Comparison of ENCODE assay signal across 8 cellular contexts in the genomic region with DNA sequence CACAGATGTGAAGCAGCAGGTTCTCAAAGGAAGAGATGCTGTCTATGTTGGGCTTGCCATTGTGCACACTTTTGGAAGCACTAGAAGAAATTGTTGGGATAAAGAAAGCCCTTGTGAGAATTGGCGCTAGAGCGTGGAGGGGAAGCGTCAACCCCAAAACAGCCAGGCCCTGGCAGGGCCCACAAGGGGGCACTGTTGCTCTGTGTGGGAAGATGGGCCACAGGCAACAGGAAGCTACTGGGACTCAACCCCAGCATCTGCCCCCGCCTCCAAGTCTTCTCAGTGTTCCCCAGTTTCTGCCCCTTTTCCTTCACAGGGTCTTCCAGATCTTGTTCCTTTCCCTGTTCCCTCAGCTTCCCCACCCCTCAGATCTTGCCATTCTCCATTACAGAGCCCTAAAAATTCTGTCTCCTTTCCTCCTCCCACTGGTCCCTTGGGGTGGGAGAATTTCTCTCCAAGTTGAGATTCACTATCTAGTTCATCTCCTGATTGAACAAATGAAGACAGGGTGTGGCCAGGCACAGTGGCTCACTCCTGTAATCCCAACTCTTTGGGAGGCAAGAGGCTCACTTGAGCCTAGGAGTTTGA.
DNase-seq lines count a peak whose midpoint lies in the region; ATAC-seq, FAIRE-seq and TF ChIP-seq lines count a peak whose summit lies in the region.

No MANE protein-coding gene starts in this region.

- no peak overlapping the region for H3K4me3 ChIP-seq in astrocyte (ENCODE audit: insufficient read depth, low read depth, low read length)

- no peaks in the 10 kb centered on the region for H3K36me3 Mint-ChIP-seq in T-helper 2 cell treated with Interferon-gamma antibody and Interleukin-4, amounts not matched to agents 5 μg/mL and 100 μg/mL, for 36 hours (ENCODE audit: low read depth)
- H3K36me3 Mint-ChIP-seq in astrocyte (ENCODE audit: low read depth, unreplicated experiment): no peaks in the 10 kb centered on the region

- peaks cover 7% of the 10 kb centered on the region for H3K27me3 Mint-ChIP-seq in T-helper 2 cell treated with Interferon-gamma antibody and Interleukin-4, amounts not matched to agents 5 μg/mL and 100 μg/mL, for 36 hours (ENCODE audit: low read depth)
- peaks cover 3% of the 10 kb centered on the region for H3K27me3 Mint-ChIP-seq in astrocyte (ENCODE audit: low read depth, unreplicated experiment)

- H3K9me3 Mint-ChIP-seq in T-helper 2 cell treated with Interferon-gamma antibody and Interleukin-4, amounts not matched to agents 5 μg/mL and 100 μg/mL, for 36 hours: no peaks in the 10 kb centered on the region
- no peaks in the 10 kb centered on the region for H3K9me3 Mint-ChIP-seq in astrocyte (ENCODE audit: unreplicated experiment)

- no peaks in the 10 kb centered on the region for H4K20me1 ChIP-seq in astrocyte (ENCODE audit: insufficient read depth, low read length)

- peak; percentile 89 for ATAC-seq in GM19023 (IDR thresholded peaks at IDR 0.05; ENCODE audit: unreplicated experiment)
- no peak for ATAC-seq in GM21528 (IDR thresholded peaks at IDR 0.05; ENCODE audit: low FRiP score, unreplicated experiment)

- no peaks in the 10 kb centered on the region for H3K36me3 ChIP-seq in astrocyte (ENCODE audit: insufficient read depth, low read length)

- H3K4me2 ChIP-seq in astrocyte (ENCODE audit: low read length): no peak overlapping the region

- TF ChIP-seq CTCF in astrocyte (IDR thresholded peaks at IDR 0.05; ENCODE audit: insufficient read depth, low read depth, low read length): peak; percentile 51

- FAIRE-seq in astrocyte (lab: Jason Lieb, UNC): peak; percentile 26

- H3K79me2 ChIP-seq in astrocyte (ENCODE audit: insufficient read depth, low read length): no peaks in the 10 kb centered on the region

- no peak overlapping the region for H3K27ac Mint-ChIP-seq in T-helper 2 cell treated with Interferon-gamma antibody and Interleukin-4, amounts not matched to agents 5 μg/mL and 100 μg/mL, for 36 hours
- H3K27ac Mint-ChIP-seq in astrocyte (ENCODE audit: unreplicated experiment): no peak overlapping the region

- no peak overlapping the region for H3K4me3 Mint-ChIP-seq in T-helper 2 cell treated with Interferon-gamma antibody and Interleukin-4, amounts not matched to agents 5 μg/mL and 100 μg/mL, for 36 hours
- H3K4me3 Mint-ChIP-seq in astrocyte (ENCODE audit: unreplicated experiment): no peak overlapping the region

- no peaks in the 10 kb centered on the region for H3K27me3 ChIP-seq in astrocyte (ENCODE audit: insufficient read depth, low read length)

- H2AFZ ChIP-seq in astrocyte (ENCODE audit: low read depth, low read length): no peak overlapping the region

- H3K9ac ChIP-seq in astrocyte (ENCODE audit: low read length): no peak overlapping the region

- DNase-seq in Ammon's horn (ENCODE audit: low spot score) (peak; percentile 29), HuH-7.5 (ENCODE audit: low spot score) (peak; percentile 25), astrocyte (ENCODE audit: low read depth) (peak; percentile 2), iPS DF 19.7 (ENCODE audit: low read depth, low spot score) (peak; percentile 3)
- DNase-seq in T-helper 2 cell treated with Interferon-gamma antibody and Interleukin-4, amounts not matched to agents 5 μg/mL and 100 μg/mL, for 36 hours (ENCODE audit: low spot score): peak; percentile 51
- peak; percentile 12 to 38 for DNase-seq in stimulated activated CD4-positive, alpha-beta T cell treated with anti-CD3 and anti-CD28 coated beads, Interleukin-1b, Interleukin-23, amount 100 ng/mL, for 1 hour (ENCODE audit: low read depth in 2 of 2)

- no peaks in the 10 kb centered on the region for H3K4me1 ChIP-seq in astrocyte (ENCODE audit: insufficient read depth, low read length)

- no peaks in the 10 kb centered on the region for H3K9me3 ChIP-seq in astrocyte (ENCODE audit: insufficient read depth, low read depth, low read length)

- H3K4me1 Mint-ChIP-seq in T-helper 2 cell treated with Interferon-gamma antibody and Interleukin-4, amounts not matched to agents 5 μg/mL and 100 μg/mL, for 36 hours (ENCODE audit: low read depth): no peaks in the 10 kb centered on the region
- no peaks in the 10 kb centered on the region for H3K4me1 Mint-ChIP-seq in astrocyte (ENCODE audit: low read depth, unreplicated experiment)

- no peak overlapping the region for H3K27ac ChIP-seq in astrocyte (ENCODE audit: low read depth, low read length)
